ENCODE assay signal across 1 cellular context in genomic region chr1:235588916-235589515, GRCh38.
TF ChIP-seq lines count a peak whose summit lies in the region.

No MANE protein-coding gene starts in this region.

TF ChIP-seq in H1, 55 proteins besides CTCF, POLR2A, EP300 and RAD21 (continued from another document):
- TF ChIP-seq, protein P1, sequence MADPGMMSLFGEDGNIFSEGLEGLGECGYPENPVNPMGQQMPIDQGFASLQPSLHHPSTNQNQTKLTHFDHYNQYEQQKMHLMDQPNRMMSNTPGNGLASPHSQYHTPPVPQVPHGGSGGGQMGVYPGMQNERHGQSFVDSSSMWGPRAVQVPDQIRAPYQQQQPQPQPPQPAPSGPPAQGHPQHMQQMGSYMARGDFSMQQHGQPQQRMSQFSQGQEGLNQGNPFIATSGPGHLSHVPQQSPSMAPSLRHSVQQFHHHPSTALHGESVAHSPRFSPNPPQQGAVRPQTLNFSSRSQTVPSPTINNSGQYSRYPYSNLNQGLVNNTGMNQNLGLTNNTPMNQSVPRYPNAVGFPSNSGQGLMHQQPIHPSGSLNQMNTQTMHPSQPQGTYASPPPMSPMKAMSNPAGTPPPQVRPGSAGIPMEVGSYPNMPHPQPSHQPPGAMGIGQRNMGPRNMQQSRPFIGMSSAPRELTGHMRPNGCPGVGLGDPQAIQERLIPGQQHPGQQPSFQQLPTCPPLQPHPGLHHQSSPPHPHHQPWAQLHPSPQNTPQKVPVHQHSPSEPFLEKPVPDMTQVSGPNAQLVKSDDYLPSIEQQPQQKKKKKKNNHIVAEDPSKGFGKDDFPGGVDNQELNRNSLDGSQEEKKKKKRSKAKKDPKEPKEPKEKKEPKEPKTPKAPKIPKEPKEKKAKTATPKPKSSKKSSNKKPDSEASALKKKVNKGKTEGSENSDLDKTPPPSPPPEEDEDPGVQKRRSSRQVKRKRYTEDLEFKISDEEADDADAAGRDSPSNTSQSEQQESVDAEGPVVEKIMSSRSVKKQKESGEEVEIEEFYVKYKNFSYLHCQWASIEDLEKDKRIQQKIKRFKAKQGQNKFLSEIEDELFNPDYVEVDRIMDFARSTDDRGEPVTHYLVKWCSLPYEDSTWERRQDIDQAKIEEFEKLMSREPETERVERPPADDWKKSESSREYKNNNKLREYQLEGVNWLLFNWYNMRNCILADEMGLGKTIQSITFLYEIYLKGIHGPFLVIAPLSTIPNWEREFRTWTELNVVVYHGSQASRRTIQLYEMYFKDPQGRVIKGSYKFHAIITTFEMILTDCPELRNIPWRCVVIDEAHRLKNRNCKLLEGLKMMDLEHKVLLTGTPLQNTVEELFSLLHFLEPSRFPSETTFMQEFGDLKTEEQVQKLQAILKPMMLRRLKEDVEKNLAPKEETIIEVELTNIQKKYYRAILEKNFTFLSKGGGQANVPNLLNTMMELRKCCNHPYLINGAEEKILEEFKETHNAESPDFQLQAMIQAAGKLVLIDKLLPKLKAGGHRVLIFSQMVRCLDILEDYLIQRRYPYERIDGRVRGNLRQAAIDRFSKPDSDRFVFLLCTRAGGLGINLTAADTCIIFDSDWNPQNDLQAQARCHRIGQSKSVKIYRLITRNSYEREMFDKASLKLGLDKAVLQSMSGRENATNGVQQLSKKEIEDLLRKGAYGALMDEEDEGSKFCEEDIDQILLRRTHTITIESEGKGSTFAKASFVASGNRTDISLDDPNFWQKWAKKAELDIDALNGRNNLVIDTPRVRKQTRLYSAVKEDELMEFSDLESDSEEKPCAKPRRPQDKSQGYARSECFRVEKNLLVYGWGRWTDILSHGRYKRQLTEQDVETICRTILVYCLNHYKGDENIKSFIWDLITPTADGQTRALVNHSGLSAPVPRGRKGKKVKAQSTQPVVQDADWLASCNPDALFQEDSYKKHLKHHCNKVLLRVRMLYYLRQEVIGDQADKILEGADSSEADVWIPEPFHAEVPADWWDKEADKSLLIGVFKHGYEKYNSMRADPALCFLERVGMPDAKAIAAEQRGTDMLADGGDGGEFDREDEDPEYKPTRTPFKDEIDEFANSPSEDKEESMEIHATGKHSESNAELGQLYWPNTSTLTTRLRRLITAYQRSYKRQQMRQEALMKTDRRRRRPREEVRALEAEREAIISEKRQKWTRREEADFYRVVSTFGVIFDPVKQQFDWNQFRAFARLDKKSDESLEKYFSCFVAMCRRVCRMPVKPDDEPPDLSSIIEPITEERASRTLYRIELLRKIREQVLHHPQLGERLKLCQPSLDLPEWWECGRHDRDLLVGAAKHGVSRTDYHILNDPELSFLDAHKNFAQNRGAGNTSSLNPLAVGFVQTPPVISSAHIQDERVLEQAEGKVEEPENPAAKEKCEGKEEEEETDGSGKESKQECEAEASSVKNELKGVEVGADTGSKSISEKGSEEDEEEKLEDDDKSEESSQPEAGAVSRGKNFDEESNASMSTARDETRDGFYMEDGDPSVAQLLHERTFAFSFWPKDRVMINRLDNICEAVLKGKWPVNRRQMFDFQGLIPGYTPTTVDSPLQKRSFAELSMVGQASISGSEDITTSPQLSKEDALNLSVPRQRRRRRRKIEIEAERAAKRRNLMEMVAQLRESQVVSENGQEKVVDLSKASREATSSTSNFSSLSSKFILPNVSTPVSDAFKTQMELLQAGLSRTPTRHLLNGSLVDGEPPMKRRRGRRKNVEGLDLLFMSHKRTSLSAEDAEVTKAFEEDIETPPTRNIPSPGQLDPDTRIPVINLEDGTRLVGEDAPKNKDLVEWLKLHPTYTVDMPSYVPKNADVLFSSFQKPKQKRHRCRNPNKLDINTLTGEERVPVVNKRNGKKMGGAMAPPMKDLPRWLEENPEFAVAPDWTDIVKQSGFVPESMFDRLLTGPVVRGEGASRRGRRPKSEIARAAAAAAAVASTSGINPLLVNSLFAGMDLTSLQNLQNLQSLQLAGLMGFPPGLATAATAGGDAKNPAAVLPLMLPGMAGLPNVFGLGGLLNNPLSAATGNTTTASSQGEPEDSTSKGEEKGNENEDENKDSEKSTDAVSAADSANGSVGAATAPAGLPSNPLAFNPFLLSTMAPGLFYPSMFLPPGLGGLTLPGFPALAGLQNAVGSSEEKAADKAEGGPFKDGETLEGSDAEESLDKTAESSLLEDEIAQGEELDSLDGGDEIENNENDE (IDR thresholded peaks at IDR 0.05; ENCODE audit: insufficient replicate concordance, low read length) = no peak
- no peak for TF ChIP-seq EZH2 (IDR thresholded peaks at IDR 0.05; ENCODE audit: low read depth, low read length, severe bottlenecking)
- TF ChIP-seq BACH1 (IDR thresholded peaks at IDR 0.05; ENCODE audit: low read length) = no peak
- no peak for TF ChIP-seq TEAD4 (IDR thresholded peaks at IDR 0.05; ENCODE audit: low read depth, low read length)
- no peak for TF ChIP-seq ZNF274 (IDR thresholded peaks at IDR 0.05; ENCODE audit: borderline replicate concordance, extremely low read depth, low read length)
